Comparison of ENCODE assay signal across 17 cellular contexts in genomic region chr12:104294845-104295674, GRCh38. TPM values are rescaled to one million over a fixed set of nuclear protein-coding genes. Genes with fewer than 3 reads are reported as not detected.
DNase-seq lines count a peak whose midpoint lies in the region; ATAC-seq, FAIRE-seq and TF ChIP-seq lines count a peak whose summit lies in the region.
"Had no signal": no experiment of that assay in that cellular context is flagged by ENCODE, and none has a peak within 500 bp of the region (broad histone marks: within the 10 kb centered on the region; RNA-seq: fewer than 3 reads in every experiment).

No MANE protein-coding gene starts in this region.

- in situ Hi-C loops in HepG2 (cut with HindIII; ENCODE audit: extremely low pct_ligation_motif_present, low pct_unique_long_range_greater_than_20kb), result no loop called here

- peak overlapping the region; percentile 42 for H3K27ac Mint-ChIP-seq in activated naive CD8-positive, alpha-beta T cell treated with anti-CD3 and anti-CD28 coated beads, Interleukin-2, amount 10 ng/mL, durations not matched to agents 7 days and 5 days
- H3K27ac Mint-ChIP-seq in activated naive CD4-positive, alpha-beta T cell treated with anti-CD3 and anti-CD28 coated beads for 36 hours, result no peak overlapping the region
- H3K27ac Mint-ChIP-seq: activated CD4-positive, alpha-beta T cell treated with anti-CD3 and anti-CD28 coated beads, Interleukin-2, amount 10 ng/mL, durations not matched to agents 7 days and 5 days had no signal

- H3K4me3 Mint-ChIP-seq in activated naive CD8-positive, alpha-beta T cell treated with anti-CD3 and anti-CD28 coated beads, Interleukin-2, amount 10 ng/mL, durations not matched to agents 7 days and 5 days, result no peak overlapping the region
- H3K4me3 Mint-ChIP-seq in activated naive CD4-positive, alpha-beta T cell treated with anti-CD3 and anti-CD28 coated beads for 36 hours, result no peak overlapping the region
- H3K4me3 Mint-ChIP-seq: activated CD4-positive, alpha-beta T cell treated with anti-CD3 and anti-CD28 coated beads, Interleukin-2, amount 10 ng/mL, durations not matched to agents 7 days and 5 days; central memory CD8-positive, alpha-beta T cell had no signal

- TF ChIP-seq POLR2A in HepG2 (IDR thresholded peaks at IDR 0.05; ENCODE audit: insufficient read depth in 1 of 2, low read depth in 2 of 2, low read length in 2 of 2), result peak in 1 of 2 experiments; percentile 23; a peak in 1 of 4 replicates
- no peak for TF ChIP-seq POLR2A in GM12892 (IDR thresholded peaks at IDR 0.05; ENCODE audit: low read depth, low read length)
- no peak for TF ChIP-seq POLR2A in H54 (IDR thresholded peaks at IDR 0.05; ENCODE audit: low read depth, low read length)

- no peak for DNase-seq in Right ventricle myocardium superior
- DNase-seq in cardiac septum (ENCODE audit: low spot score), result no peak
- DNase-seq in activated naive CD8-positive, alpha-beta T cell treated with anti-CD3 and anti-CD28 coated beads, Interleukin-2, amount 10 ng/mL, durations not matched to agents 7 days and 5 days, result no peak
- no peak for DNase-seq in HepG2 (ENCODE audit: low spot score)
- no peak for DNase-seq in activated naive CD4-positive, alpha-beta T cell treated with anti-CD3 and anti-CD28 coated beads for 36 hours
- DNase-seq in GM12892 (ENCODE audit: insufficient read length), result no peak
- DNase-seq in H54 (ENCODE audit: insufficient read length, low spot score), result no peak
- DNase-seq in NCI-H524 treated with DMSO at 0.1 percent for 48 hours (lab: John Stamatoyannopoulos, UW), result no peak
- DNase-seq: activated CD4-positive, alpha-beta T cell treated with anti-CD3 and anti-CD28 coated beads, Interleukin-2, amount 10 ng/mL, durations not matched to agents 7 days and 5 days; activated effector memory CD4-positive, alpha-beta T cell treated with anti-CD3 and anti-CD28 coated beads, Interleukin-2, amount 50 U/mL, for 16 hours; NCI-H1048; NCI-H226 had no signal

- POLR2A ChIA-PET in activated naive CD8-positive, alpha-beta T cell treated with anti-CD3 and anti-CD28 coated beads, Interleukin-2, amount 10 ng/mL, durations not matched to agents 7 days and 5 days (lab: Charles Lee), result no interaction called here
- POLR2A ChIA-PET in HepG2 (lab: Yijun Ruan, JAX), result interaction anchor here (2.7 kb wide), 1 partner anchor 8 kb away, joined by 15 read pairs; no protein-coding TSS in a partner anchor

- no peaks in the 10 kb centered on the region for H3K27me3 Mint-ChIP-seq in activated naive CD8-positive, alpha-beta T cell treated with anti-CD3 and anti-CD28 coated beads, Interleukin-2, amount 10 ng/mL, durations not matched to agents 7 days and 5 days
- no peaks in the 10 kb centered on the region for H3K27me3 Mint-ChIP-seq in activated naive CD4-positive, alpha-beta T cell treated with anti-CD3 and anti-CD28 coated beads for 36 hours (ENCODE audit: low read depth)
- H3K27me3 Mint-ChIP-seq: activated CD4-positive, alpha-beta T cell treated with anti-CD3 and anti-CD28 coated beads, Interleukin-2, amount 10 ng/mL, durations not matched to agents 7 days and 5 days; central memory CD8-positive, alpha-beta T cell had no signal

- no peak overlapping the region for H2AFZ ChIP-seq in HepG2 (ENCODE audit: low read length)

- no peak for TF ChIP-seq EP300 in HepG2 (IDR thresholded peaks at IDR 0.05; ENCODE audit: low read depth in 2 of 2, low read length in 2 of 2)
- TF ChIP-seq EP300 in HepG2 (CRISPR knock-in tag; IDR thresholded peaks at IDR 0.05; ENCODE audit: borderline replicate concordance), result no peak

- no TSS peak for BruUV-seq in HepG2 (replicated peaks; lab: Mats Ljungman, UMichigan)

- peaks cover 5 to 59% of the 10 kb centered on the region in 2 experiments for H3K36me3 ChIP-seq in HepG2 (replicated peaks in 1 of 2; ENCODE audit: control insufficient read depth in 1 of 2, insufficient read depth in 2 of 2, low read length in 2 of 2)
- H3K36me3 ChIP-seq: ovary had no signal

- H3K36me3 Mint-ChIP-seq in activated naive CD8-positive, alpha-beta T cell treated with anti-CD3 and anti-CD28 coated beads, Interleukin-2, amount 10 ng/mL, durations not matched to agents 7 days and 5 days, result peaks cover 31% of the 10 kb centered on the region
- H3K36me3 Mint-ChIP-seq in activated naive CD4-positive, alpha-beta T cell treated with anti-CD3 and anti-CD28 coated beads for 36 hours (ENCODE audit: low read depth), result peaks cover 41% of the 10 kb centered on the region

- intact Hi-C loops in Right ventricle myocardium superior (cut with DNase I), result no loop called here
- intact Hi-C loops in cardiac septum (cut with DNase I), result no loop called here
- intact Hi-C loops in HepG2 (cut with micrococcal nuclease; ENCODE audit: unreplicated experiment), result no loop called here
- intact Hi-C loops in activated naive CD4-positive, alpha-beta T cell treated with anti-CD3 and anti-CD28 coated beads for 36 hours (cut with micrococcal nuclease), result no loop called here

- no peak for TF ChIP-seq RAD21 in HepG2 (CRISPR knock-in tag; IDR thresholded peaks at IDR 0.05)

- H4K20me1 ChIP-seq in HepG2 (ENCODE audit: insufficient read depth, low read length), result peaks cover 66% of the 10 kb centered on the region

- H3K9me3 ChIP-seq in HepG2 (ENCODE audit: low read length), result no peaks in the 10 kb centered on the region
- H3K9me3 ChIP-seq: lower lobe of right lung, ovary, vagina had no signal

- H3K4me2 ChIP-seq in HepG2 (ENCODE audit: low read depth, low read length), result no peak overlapping the region; the same call in 1 of the 2 replicates

- no peak overlapping the region for H3K4me3 ChIP-seq in HepG2 (replicated peaks in 1 of 3; ENCODE audit: insufficient read depth in 1 of 3, low read depth in 2 of 3, low read length in 3 of 3)
- H3K4me3 ChIP-seq: lower lobe of right lung, ovary, vagina had no signal

- H3K27ac ChIP-seq in HepG2 (ENCODE audit: extremely low read length, insufficient read depth, low read length), result no peak overlapping the region
- H3K27ac ChIP-seq: lower lobe of right lung, ovary, vagina had no signal

- ATAC-seq in Right ventricle myocardium superior (ENCODE audit: poor library complexity), result peak; percentile 14
- no peak for ATAC-seq in activated naive CD8-positive, alpha-beta T cell treated with anti-CD3 and anti-CD28 coated beads, Interleukin-2, amount 10 ng/mL, durations not matched to agents 7 days and 5 days (ENCODE audit: low read depth)
- no peak; the same call in 2 of the 3 replicates for ATAC-seq in HepG2
- ATAC-seq: lower lobe of right lung had no signal

- no peaks in the 10 kb centered on the region for H3K9me3 Mint-ChIP-seq in activated naive CD8-positive, alpha-beta T cell treated with anti-CD3 and anti-CD28 coated beads, Interleukin-2, amount 10 ng/mL, durations not matched to agents 7 days and 5 days
- H3K9me3 Mint-ChIP-seq in activated naive CD4-positive, alpha-beta T cell treated with anti-CD3 and anti-CD28 coated beads for 36 hours, result no peaks in the 10 kb centered on the region
- H3K9me3 Mint-ChIP-seq: activated CD4-positive, alpha-beta T cell treated with anti-CD3 and anti-CD28 coated beads, Interleukin-2, amount 10 ng/mL, durations not matched to agents 7 days and 5 days; central memory CD8-positive, alpha-beta T cell had no signal

- TF ChIP-seq CTCF in HepG2 (CRISPR knock-in tag; IDR thresholded peaks at IDR 0.05), result no peak

- no peaks in the 10 kb centered on the region for H3K27me3 ChIP-seq in HepG2 (ENCODE audit: control insufficient read depth in 1 of 2, insufficient read depth in 2 of 2, low read length in 2 of 2)
- H3K27me3 ChIP-seq: ovary, vagina had no signal

- H3K79me2 ChIP-seq in HepG2 (ENCODE audit: insufficient read depth, low read length), result peaks cover 89% of the 10 kb centered on the region

- no peak overlapping the region for H3K9ac ChIP-seq in HepG2 (ENCODE audit: insufficient read depth, low read depth, low read length)

- no peak for FAIRE-seq in HepG2 (lab: Jason Lieb, UNC)
- no peak for FAIRE-seq in GM12892 (lab: Jason Lieb, UNC)
- no peak for FAIRE-seq in H54 (lab: Jason Lieb, UNC)
- FAIRE-seq: GM18507 had no signal

- CTCF ChIA-PET in HepG2 (lab: Yijun Ruan, JAX; ENCODE audit: low intra/inter-chr PET ratio, low total read pairs), result no interaction called here
- CTCF ChIA-PET in activated naive CD4-positive, alpha-beta T cell treated with anti-CD3 and anti-CD28 coated beads for 36 hours (lab: Charles Lee), result interaction anchor here (1.0 kb wide), 1 partner anchor 8 kb away, joined by 3 read pairs; no protein-coding TSS in a partner anchor

- peaks cover 74% of the 10 kb centered on the region for H3K4me1 ChIP-seq in HepG2 (ENCODE audit: insufficient read depth, low read length)

- H3K4me1 Mint-ChIP-seq in activated naive CD8-positive, alpha-beta T cell treated with anti-CD3 and anti-CD28 coated beads, Interleukin-2, amount 10 ng/mL, durations not matched to agents 7 days and 5 days, result peaks cover 34% of the 10 kb centered on the region
- peaks cover 23% of the 10 kb centered on the region for H3K4me1 Mint-ChIP-seq in activated naive CD4-positive, alpha-beta T cell treated with anti-CD3 and anti-CD28 coated beads for 36 hours (ENCODE audit: low read depth)

- WGBS in HepG2 (ENCODE audit: low lambda C conversion rate), result 85% methylated on average over 9 of the region's 9 CpGs

RNA-seq across cellular contexts. Expression of gene EID3, which starts 8.5 kb away (rescaled TPM):
- total RNA-seq in Right ventricle myocardium superior, result 1.2 TPM
- total RNA-seq in cardiac septum, result 2.1 TPM
- total RNA-seq in activated naive CD8-positive, alpha-beta T cell treated with anti-CD3 and anti-CD28 coated beads, Interleukin-2, amount 10 ng/mL, durations not matched to agents 7 days and 5 days, result 1 to 10 TPM; 6.9 to 7.3 TPM
- total RNA-seq in HepG2 (2016; rRNA removed; fragmentation: Illumina TruSeq; extraction: Trizol), result 0.27 and 4.5 TPM in 2 replicates
- 0.20 TPM in 1 of 2 replicates, not detected in the other for total RNA-seq in HepG2 (2016; cell fraction: cytosol; rRNA removed; fragmentation: Illumina TruSeq; extraction: Trizol; ENCODE audit: low read depth)
- total RNA-seq in HepG2 (2016; cell fraction: insoluble cytoplasmic fraction; rRNA removed; fragmentation: Illumina TruSeq; extraction: Trizol), result 0.37 and 4.2 TPM in 2 replicates
- total RNA-seq in HepG2 (2016; cell fraction: membrane; rRNA removed; fragmentation: Illumina TruSeq; extraction: Trizol), result 0.24 and 0.28 TPM in 2 replicates
- total RNA-seq in HepG2 (2016; cell fraction: nucleus; rRNA removed; fragmentation: Illumina TruSeq; extraction: Trizol), result 19.9 and 21.8 TPM in 2 replicates
- 0.38 and 0.56 TPM in 2 replicates for polyA plus RNA-seq in HepG2 (2011; rRNA removed)
- polyA plus RNA-seq in HepG2 (2011; cell fraction: cytosol; rRNA removed), result not detected in 2 replicates
- polyA plus RNA-seq in HepG2 (2011; cell fraction: nucleus; rRNA removed), result 2.2 and 2.8 TPM in 2 replicates
- 0.13 and 0.39 TPM in 2 replicates for polyA plus RNA-seq in HepG2 (2012)
- 0.07 TPM in 1 of 2 replicates, not detected in the other for polyA plus RNA-seq in HepG2 (2016; cell fraction: cytosol; fragmentation: Illumina TruSeq; extraction: Trizol; ENCODE audit: low read depth)
- polyA plus RNA-seq in HepG2 (2016; cell fraction: insoluble cytoplasmic fraction; fragmentation: Illumina TruSeq; extraction: Trizol; ENCODE audit: low read depth), result 0.21 TPM in 1 of 2 replicates, not detected in the other
- polyA plus RNA-seq in HepG2 (2016; cell fraction: membrane; fragmentation: Illumina TruSeq; extraction: Trizol; ENCODE audit: low read depth), result not detected in 2 replicates
- 5.1 and 5.3 TPM in 2 replicates for polyA plus RNA-seq in HepG2 (2016; cell fraction: nucleus; fragmentation: Illumina TruSeq; extraction: Trizol; ENCODE audit: insufficient read depth, low read depth)
- 3.3 and 7.0 TPM in 2 replicates for polyA minus RNA-seq in HepG2 (2011; rRNA and poly(A)+ RNA removed; ENCODE audit: low replicate concordance)
- polyA minus RNA-seq in HepG2 (2011; cell fraction: cytosol; rRNA and poly(A)+ RNA removed), result not detected in 2 replicates
- polyA minus RNA-seq in HepG2 (2011; cell fraction: nucleus; rRNA and poly(A)+ RNA removed), result 26.4 and 27.4 TPM in 2 replicates
- total RNA-seq in activated naive CD4-positive, alpha-beta T cell treated with anti-CD3 and anti-CD28 coated beads for 36 hours, result 1 to 10 TPM; 3.4 TPM
- 4.6 TPM for polyA plus RNA-seq in GM12892 (2012; ENCODE audit: missing spikeins)
